ENCODE assay signal across 11 cellular contexts in genomic region chr20:25239387-25240370, GRCh38. TPM values are rescaled to one million over a fixed set of nuclear protein-coding genes. Genes with fewer than 3 reads are reported as not detected.
DNase-seq lines count a peak whose midpoint lies in the region; ATAC-seq and TF ChIP-seq lines count a peak whose summit lies in the region.
"Had no signal": no experiment of that assay in that cellular context is flagged by ENCODE, and none has a peak within 500 bp of the region (broad histone marks: within the 10 kb centered on the region; RNA-seq: fewer than 3 reads in every experiment).

No MANE protein-coding gene starts in this region.

- peaks cover 31% of the 10 kb centered on the region for H3K4me1 ChIP-seq in RWPE2 (ENCODE audit: insufficient read depth, poor library complexity, severe bottlenecking)
- peaks cover 0 to 13% of the 10 kb centered on the region in 2 donors for H3K4me1 ChIP-seq in neuronal stem cell (ENCODE audit: control insufficient read depth in 2 of 2, insufficient read depth in 1 of 2, low read depth in 1 of 2, low read length in 2 of 2)
- peaks cover 8% of the 10 kb centered on the region for H3K4me1 ChIP-seq in BE2C

- H2BK120ac ChIP-seq in neuronal stem cell (ENCODE audit: low read depth, low read length): no peak overlapping the region

- no peak overlapping the region for H3K4me3 ChIP-seq in RWPE2 (ENCODE audit: severe bottlenecking)
- no peak overlapping the region for H3K4me3 ChIP-seq in neuronal stem cell (ENCODE audit: low read length in 2 of 2)
- H3K4me3 ChIP-seq in BE2C (ENCODE audit: low read depth, low read length): no peak overlapping the region

- WGBS in neuronal stem cell (ENCODE audit: extremely low coverage in 2 of 2, insufficient read length in 2 of 2, insufficient replicate concordance in 1 of 2), 2 donors: no CpG with 5 or more reads among the region's 19 CpGs

- no peaks in the 10 kb centered on the region for H3K36me3 ChIP-seq in RWPE2 (ENCODE audit: low read depth)
- H3K36me3 ChIP-seq in neuronal stem cell (replicated peaks in 1 of 2; ENCODE audit: control insufficient read depth in 2 of 2, insufficient read depth in 2 of 2, low read length in 2 of 2): no peaks in the 10 kb centered on the region
- no peaks in the 10 kb centered on the region for H3K36me3 ChIP-seq in BE2C

- no peak overlapping the region for H3K23ac ChIP-seq in neuronal stem cell (ENCODE audit: low read depth, low read length, poor library complexity)

- H2BK12ac ChIP-seq in neuronal stem cell (ENCODE audit: low read length): peak overlapping the region; percentile 79

- peak overlapping the region; percentile 49 for H3K18ac ChIP-seq in neuronal stem cell (ENCODE audit: low read length)

- H3K4ac ChIP-seq in neuronal stem cell (ENCODE audit: low read length): no peak overlapping the region

- no peaks in the 10 kb centered on the region for H3K79me1 ChIP-seq in neuronal stem cell (ENCODE audit: low read depth, low read length)

- no peak for TF ChIP-seq CTCF in RWPE2 (IDR thresholded peaks at IDR 0.05; ENCODE audit: poor library complexity, severe bottlenecking)
- TF ChIP-seq CTCF in BE2C (IDR thresholded peaks at IDR 0.05; ENCODE audit: low read depth, low read length): no peak

- ATAC-seq in GM18867 (IDR thresholded peaks at IDR 0.05; ENCODE audit: unreplicated experiment) (peak; percentile 43), HG02759 (IDR thresholded peaks at IDR 0.05; ENCODE audit: unreplicated experiment) (peak; percentile 70), RWPE2 (ENCODE audit: low read depth) (no peak)

- H3K27me3 ChIP-seq in RWPE2 (ENCODE audit: insufficient read depth, poor library complexity, severe bottlenecking): no peaks in the 10 kb centered on the region
- peaks cover 0 to 2% (median 0%) of the 10 kb centered on the region in 3 experiments for H3K27me3 ChIP-seq in neuronal stem cell (ENCODE audit: control insufficient read depth in 3 of 3, insufficient read depth in 3 of 3, low read depth in 1 of 3, low read length in 3 of 3)
- no peaks in the 10 kb centered on the region for H3K27me3 ChIP-seq in BE2C

- peak overlapping the region; percentile 25 for H3K14ac ChIP-seq in neuronal stem cell (ENCODE audit: low read length)

- H2AK5ac ChIP-seq in neuronal stem cell (ENCODE audit: low read depth, low read length): peak overlapping the region; percentile 88

- H2BK15ac ChIP-seq in neuronal stem cell (ENCODE audit: low read length): peak overlapping the region; percentile 41

- DNase-seq in RWPE2 (ENCODE audit: low spot score): no peak
- DNase-seq in neuronal stem cell (ENCODE audit: low spot score): no peak
- no peak for DNase-seq in BE2C
- DNase-seq in amygdala (lab: John Stamatoyannopoulos, UW): no peak
- DNase-seq in NCI-H1092 (lab: John Stamatoyannopoulos, UW): no peak
- DNase-seq: activated naive CD4-positive, alpha-beta T cell; NCI-H1105 treated with DMSO at 0.1 percent for 48 hours; SK-N-SH; substantia nigra had no signal

- H3K9me3 ChIP-seq in RWPE2 (ENCODE audit: severe bottlenecking) (peaks cover 3% of the 10 kb centered on the region), neuronal stem cell (replicated peaks in 1 of 2; ENCODE audit: control insufficient read depth in 2 of 2, insufficient read depth in 1 of 2, low read depth in 1 of 2, low read length in 2 of 2) (no peaks in the 10 kb centered on the region), BE2C (no peaks in the 10 kb centered on the region)
- H3K9me3 ChIP-seq: SK-N-SH had no signal

- H2BK5ac ChIP-seq in neuronal stem cell (ENCODE audit: low read length): no peak overlapping the region

- no peak overlapping the region for H3K4me2 ChIP-seq in neuronal stem cell (ENCODE audit: insufficient read depth, low read length, poor library complexity, severe bottlenecking)

- no peak overlapping the region for H3K9ac ChIP-seq in neuronal stem cell (ENCODE audit: low read depth, low read length, poor library complexity)

- peak overlapping the region; percentile 79 for H4K91ac ChIP-seq in neuronal stem cell (ENCODE audit: low read depth, low read length, poor library complexity)

- H4K8ac ChIP-seq in neuronal stem cell (ENCODE audit: low read depth, low read length): no peak overlapping the region

- H3K27ac ChIP-seq in RWPE2 (ENCODE audit: poor library complexity, severe bottlenecking) (peak overlapping the region; percentile 97), neuronal stem cell (replicated peaks; ENCODE audit: low read length) (no peak overlapping the region)

- no peak overlapping the region for H2AFZ ChIP-seq in neuronal stem cell (ENCODE audit: low read length)

RNA-seq across cellular contexts. Expression of gene PYGB, which starts 8.2 kb away (rescaled TPM):
- 31.3 TPM for polyA plus RNA-seq in neuronal stem cell (2013, experiment 1 of 2)
- polyA plus RNA-seq in neuronal stem cell (2013, experiment 2 of 2): 32.4 TPM
- polyA plus RNA-seq in BE2C (2012; ENCODE audit: insufficient read depth, insufficient read length, low read depth): 58.6 TPM

RNA-seq across cellular contexts. Expression of gene ENTPD6, which starts 44.2 kb away (rescaled TPM):
- 50.6 TPM for polyA plus RNA-seq in neuronal stem cell (2013, experiment 1 of 2)
- polyA plus RNA-seq in neuronal stem cell (2013, experiment 2 of 2): 48.4 TPM
- 91.1 TPM for polyA plus RNA-seq in BE2C (2012; ENCODE audit: insufficient read depth, insufficient read length, low read depth)
